Comparison of ENCODE assay signal across 18 cellular contexts in the genomic region with DNA sequence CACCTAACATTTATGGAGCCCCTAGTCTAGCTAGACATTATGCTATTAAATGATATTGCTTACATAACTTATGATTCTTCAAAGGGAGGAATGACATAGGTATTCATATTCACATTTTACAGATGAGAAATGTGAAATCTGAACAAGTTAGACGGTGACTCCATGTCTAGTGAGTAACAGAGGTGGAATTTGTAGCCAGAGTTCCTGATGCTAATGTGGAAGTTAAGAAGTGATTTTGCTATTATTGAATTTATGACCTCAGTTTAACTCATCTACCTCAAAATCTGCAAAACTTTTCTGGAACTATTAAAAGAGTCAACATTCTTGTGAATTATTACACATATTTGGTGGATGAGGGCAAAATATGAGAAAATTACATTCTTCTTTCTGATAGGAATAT.
A peak's percentile ranks its signal among the peaks of the same experiment; 100 is the strongest.
DNase-seq lines count a peak whose midpoint lies in the region; FAIRE-seq and TF ChIP-seq lines count a peak whose summit lies in the region.
"Had no signal": no experiment of that assay in that cellular context is flagged by ENCODE, and none has a peak within 500 bp of the region (broad histone marks: within the 10 kb centered on the region; RNA-seq: fewer than 3 reads in every experiment).

No MANE protein-coding gene starts in this region.

- H4K20me1 ChIP-seq in smooth muscle cell (ENCODE audit: low read depth): no peaks in the 10 kb centered on the region

- no peaks in the 10 kb centered on the region for H3K27me3 ChIP-seq in bronchial epithelial cell (ENCODE audit: control insufficient read depth, insufficient read depth, low read length)
- no peaks in the 10 kb centered on the region for H3K27me3 ChIP-seq in smooth muscle cell (ENCODE audit: low read depth)
- H3K27me3 ChIP-seq: heart right ventricle had no signal

- peaks cover 10% of the 10 kb centered on the region for H3K4me1 ChIP-seq in smooth muscle cell (ENCODE audit: low read depth)
- H3K4me1 ChIP-seq: lower lobe of right lung had no signal

- no peak overlapping the region for H3K27ac ChIP-seq in smooth muscle cell (ENCODE audit: low read depth)
- H3K27ac ChIP-seq: heart right ventricle, lower lobe of right lung had no signal

- DNase-seq in D721Med (ENCODE audit: insufficient read length, low spot score) (no peak), M059J (ENCODE audit: low read depth) (peak; percentile 30), bronchial epithelial cell (ENCODE audit: low read depth) (peak; percentile 65), non-pigmented ciliary epithelial cell (ENCODE audit: low read depth) (peak; percentile 51), smooth muscle cell (lab: John Stamatoyannopoulos, UW; ENCODE audit: unreplicated experiment) (no peak), inferior parietal cortex (ENCODE audit: extremely low spot score) (no peak), HT-29 (ENCODE audit: low spot score) (no peak), NCI-H524 (lab: John Stamatoyannopoulos, UW) (no peak)
- DNase-seq: activated CD4-positive, alpha-beta T cell treated with anti-CD3 and anti-CD28 coated beads, Interleukin-2, amount 50 U/mL, for 1 hour; DMS 273 treated with DMSO at 0.1 percent for 48 hours; H9; heart right ventricle; lower lobe of right lung; NCI-H2107; NK-92 treated with Interleukin-12 subunit alpha and Interleukin-12 subunit beta, amount 100 ng/mL, for 24 hours; stimulated activated CD4-positive, alpha-beta T cell treated with anti-CD3 and anti-CD28 coated beads, Interleukin-4, amount 100 ng/mL, for 4 hours had no signal

- H3K9me3 ChIP-seq in smooth muscle cell (replicated peaks; ENCODE audit: low read depth): no peaks in the 10 kb centered on the region
- H3K9me3 ChIP-seq: heart right ventricle, lower lobe of right lung had no signal

- no peaks in the 10 kb centered on the region for H3F3A ChIP-seq in smooth muscle cell (ENCODE audit: low read depth)

- 35% methylated on average over 1 of the region's 1 CpG for WGBS in smooth muscle cell (ENCODE audit: low lambda C conversion rate)

- FAIRE-seq in D721Med (lab: Jason Lieb, UNC) (peak; percentile 29), bronchial epithelial cell (lab: Jason Lieb, UNC) (no peak)
- FAIRE-seq: G401.6 had no signal

- H2AFZ ChIP-seq in smooth muscle cell (ENCODE audit: low read depth): no peak overlapping the region

- no peaks in the 10 kb centered on the region for H3K79me2 ChIP-seq in smooth muscle cell (ENCODE audit: low read depth)

- TF ChIP-seq CTCF in D721Med (IDR thresholded peaks at IDR 0.05; ENCODE audit: insufficient read depth, missing control alignments) (no peak), bronchial epithelial cell (IDR thresholded peaks at IDR 0.05; ENCODE audit: insufficient read depth, low read length, severe bottlenecking) (no peak), smooth muscle cell (IDR thresholded peaks at IDR 0.05; ENCODE audit: borderline replicate concordance, insufficient read depth, poor library complexity, severe bottlenecking) (no peak)

- no peak overlapping the region for H3K9ac ChIP-seq in smooth muscle cell (ENCODE audit: low read depth)

- H3K4me3 ChIP-seq in bronchial epithelial cell (ENCODE audit: low read depth, low read length) (no peak overlapping the region), smooth muscle cell (no peak overlapping the region)
- H3K4me3 ChIP-seq: heart right ventricle, lower lobe of right lung, SK-N-MC had no signal

- H3K4me2 ChIP-seq in smooth muscle cell: no peak overlapping the region

- H3K36me3 ChIP-seq in bronchial epithelial cell (ENCODE audit: control insufficient read depth, insufficient read depth, low read length) (no peaks in the 10 kb centered on the region), smooth muscle cell (ENCODE audit: low read depth) (no peaks in the 10 kb centered on the region)
- H3K36me3 ChIP-seq: heart right ventricle, lower lobe of right lung had no signal

Comparison
In these comparisons a context has a peak if more than half of its experiments do, and no peak if none do; other contexts are left out.
1. DNase-seq: peak in M059J (single experiment), bronchial epithelial cell (single experiment) and non-pigmented ciliary epithelial cell (single experiment); none in D721Med (single experiment), smooth muscle cell (single experiment), inferior parietal cortex (single experiment), HT-29 (single experiment) and NCI-H524 (0 of 2).